ENCODE assay signal across 1 cellular context in the genomic region with DNA sequence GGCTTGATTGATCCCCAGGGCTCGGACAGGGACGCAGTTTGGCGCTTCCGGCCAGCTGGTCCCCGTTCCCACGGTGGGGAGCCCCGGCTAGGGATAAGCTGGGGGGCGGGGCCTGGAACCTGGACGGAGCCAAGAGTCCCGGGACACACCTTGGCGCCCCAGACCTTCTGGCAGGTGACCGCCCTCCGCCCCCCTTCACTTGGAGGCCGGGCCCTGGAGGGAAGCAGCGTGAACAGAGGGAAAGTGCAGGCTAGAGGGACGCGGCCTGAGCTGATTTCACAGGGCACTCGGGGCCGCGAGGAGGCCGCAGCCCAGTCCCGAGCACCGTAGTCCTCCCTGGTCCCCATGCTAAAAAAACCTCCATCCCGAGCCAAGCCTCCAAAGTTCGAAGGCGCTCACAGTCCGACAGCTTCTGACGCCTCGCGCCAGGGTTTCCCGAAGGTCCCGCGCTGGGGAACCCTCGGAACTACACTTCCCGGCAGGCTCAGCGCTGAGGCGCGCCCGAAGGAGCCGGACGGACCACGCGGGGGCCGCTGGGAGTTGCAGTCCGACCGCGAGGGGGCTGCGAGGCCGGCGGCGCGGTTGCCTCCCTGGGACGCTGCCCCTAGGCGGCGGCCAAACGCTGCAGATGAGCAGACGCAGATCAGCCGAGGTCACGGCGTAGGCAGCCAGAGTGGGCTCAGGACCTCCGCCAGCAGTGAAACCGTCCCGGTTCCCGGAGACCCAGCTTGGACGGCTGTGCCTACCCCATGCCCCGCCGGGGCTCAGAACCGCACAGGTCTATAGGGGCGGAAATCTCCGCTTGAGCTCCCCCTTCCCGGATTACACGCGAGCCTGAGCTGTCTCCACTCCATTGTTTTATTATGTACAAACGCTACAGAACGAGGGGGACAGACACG.
TF ChIP-seq lines count a peak whose summit lies in the region.

A gene with protein sequence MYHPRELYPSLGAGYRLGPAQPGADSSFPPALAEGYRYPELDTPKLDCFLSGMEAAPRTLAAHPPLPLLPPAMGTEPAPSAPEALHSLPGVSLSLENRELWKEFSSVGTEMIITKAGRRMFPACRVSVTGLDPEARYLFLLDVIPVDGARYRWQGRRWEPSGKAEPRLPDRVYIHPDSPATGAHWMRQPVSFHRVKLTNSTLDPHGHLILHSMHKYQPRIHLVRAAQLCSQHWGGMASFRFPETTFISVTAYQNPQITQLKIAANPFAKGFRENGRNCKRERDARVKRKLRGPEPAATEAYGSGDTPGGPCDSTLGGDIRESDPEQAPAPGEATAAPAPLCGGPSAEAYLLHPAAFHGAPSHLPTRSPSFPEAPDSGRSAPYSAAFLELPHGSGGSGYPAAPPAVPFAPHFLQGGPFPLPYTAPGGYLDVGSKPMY (minus strand): TSS at position 451 of the 899 bp plus-strand sequence. CDS start 731 bp downstream, outside the sequence.

TF ChIP-seq in GM12878, 131 proteins besides CTCF, POLR2A, EP300 and RAD21 (continued from another document):
- TF ChIP-seq, protein P1, sequence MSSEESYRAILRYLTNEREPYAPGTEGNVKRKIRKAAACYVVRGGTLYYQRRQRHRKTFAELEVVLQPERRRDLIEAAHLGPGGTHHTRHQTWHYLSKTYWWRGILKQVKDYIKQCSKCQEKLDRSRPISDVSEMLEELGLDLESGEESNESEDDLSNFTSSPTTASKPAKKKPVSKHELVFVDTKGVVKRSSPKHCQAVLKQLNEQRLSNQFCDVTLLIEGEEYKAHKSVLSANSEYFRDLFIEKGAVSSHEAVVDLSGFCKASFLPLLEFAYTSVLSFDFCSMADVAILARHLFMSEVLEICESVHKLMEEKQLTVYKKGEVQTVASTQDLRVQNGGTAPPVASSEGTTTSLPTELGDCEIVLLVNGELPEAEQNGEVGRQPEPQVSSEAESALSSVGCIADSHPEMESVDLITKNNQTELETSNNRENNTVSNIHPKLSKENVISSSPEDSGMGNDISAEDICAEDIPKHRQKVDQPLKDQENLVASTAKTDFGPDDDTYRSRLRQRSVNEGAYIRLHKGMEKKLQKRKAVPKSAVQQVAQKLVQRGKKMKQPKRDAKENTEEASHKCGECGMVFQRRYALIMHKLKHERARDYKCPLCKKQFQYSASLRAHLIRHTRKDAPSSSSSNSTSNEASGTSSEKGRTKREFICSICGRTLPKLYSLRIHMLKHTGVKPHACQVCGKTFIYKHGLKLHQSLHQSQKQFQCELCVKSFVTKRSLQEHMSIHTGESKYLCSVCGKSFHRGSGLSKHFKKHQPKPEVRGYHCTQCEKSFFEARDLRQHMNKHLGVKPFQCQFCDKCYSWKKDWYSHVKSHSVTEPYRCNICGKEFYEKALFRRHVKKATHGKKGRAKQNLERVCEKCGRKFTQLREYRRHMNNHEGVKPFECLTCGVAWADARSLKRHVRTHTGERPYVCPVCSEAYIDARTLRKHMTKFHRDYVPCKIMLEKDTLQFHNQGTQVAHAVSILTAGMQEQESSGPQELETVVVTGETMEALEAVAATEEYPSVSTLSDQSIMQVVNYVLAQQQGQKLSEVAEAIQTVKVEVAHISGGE (CRISPR knock-in tag; IDR thresholded peaks at IDR 0.05): no peak
- peak; percentile 72; the same call in 1 of the 2 replicates for TF ChIP-seq NR2C1 (IDR thresholded peaks at IDR 0.05)
- TF ChIP-seq TBL1XR1 (IDR thresholded peaks at IDR 0.05; ENCODE audit: low read depth, low read length): no peak
- TF ChIP-seq, protein P2, sequence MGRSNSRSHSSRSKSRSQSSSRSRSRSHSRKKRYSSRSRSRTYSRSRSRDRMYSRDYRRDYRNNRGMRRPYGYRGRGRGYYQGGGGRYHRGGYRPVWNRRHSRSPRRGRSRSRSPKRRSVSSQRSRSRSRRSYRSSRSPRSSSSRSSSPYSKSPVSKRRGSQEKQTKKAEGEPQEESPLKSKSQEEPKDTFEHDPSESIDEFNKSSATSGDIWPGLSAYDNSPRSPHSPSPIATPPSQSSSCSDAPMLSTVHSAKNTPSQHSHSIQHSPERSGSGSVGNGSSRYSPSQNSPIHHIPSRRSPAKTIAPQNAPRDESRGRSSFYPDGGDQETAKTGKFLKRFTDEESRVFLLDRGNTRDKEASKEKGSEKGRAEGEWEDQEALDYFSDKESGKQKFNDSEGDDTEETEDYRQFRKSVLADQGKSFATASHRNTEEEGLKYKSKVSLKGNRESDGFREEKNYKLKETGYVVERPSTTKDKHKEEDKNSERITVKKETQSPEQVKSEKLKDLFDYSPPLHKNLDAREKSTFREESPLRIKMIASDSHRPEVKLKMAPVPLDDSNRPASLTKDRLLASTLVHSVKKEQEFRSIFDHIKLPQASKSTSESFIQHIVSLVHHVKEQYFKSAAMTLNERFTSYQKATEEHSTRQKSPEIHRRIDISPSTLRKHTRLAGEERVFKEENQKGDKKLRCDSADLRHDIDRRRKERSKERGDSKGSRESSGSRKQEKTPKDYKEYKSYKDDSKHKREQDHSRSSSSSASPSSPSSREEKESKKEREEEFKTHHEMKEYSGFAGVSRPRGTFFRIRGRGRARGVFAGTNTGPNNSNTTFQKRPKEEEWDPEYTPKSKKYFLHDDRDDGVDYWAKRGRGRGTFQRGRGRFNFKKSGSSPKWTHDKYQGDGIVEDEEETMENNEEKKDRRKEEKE (IDR thresholded peaks at IDR 0.05): no peak
- TF ChIP-seq POLR2AphosphoS2 (IDR thresholded peaks at IDR 0.05; ENCODE audit: low read depth, low read length): peak; percentile 65; the same call in 1 of the 2 replicates
- peak; percentile 82 for TF ChIP-seq BACH1 (IDR thresholded peaks at IDR 0.05; ENCODE audit: borderline replicate concordance)
- no peak for TF ChIP-seq YBX1 (IDR thresholded peaks at IDR 0.05)
- TF ChIP-seq TCF7 (IDR thresholded peaks at IDR 0.05; ENCODE audit: borderline replicate concordance): no peak
- TF ChIP-seq YY1 (IDR thresholded peaks at IDR 0.05; ENCODE audit: low read depth, low read length): peak; percentile 83
- TF ChIP-seq DPF2 (IDR thresholded peaks at IDR 0.05): peak; percentile 14; the same call in 1 of the 2 replicates
- TF ChIP-seq SUPT20H (IDR thresholded peaks at IDR 0.05; ENCODE audit: borderline replicate concordance, control insufficient read depth, low read depth, low read length): no peak
- TF ChIP-seq HDGF (IDR thresholded peaks at IDR 0.05): no peak
- no peak for TF ChIP-seq RBBP5 (conservative IDR thresholded peaks at IDR 0.05)
- TF ChIP-seq BHLHE40 (IDR thresholded peaks at IDR 0.05; ENCODE audit: borderline replicate concordance in 1 of 2, low read depth in 2 of 2, low read length in 1 of 2): peak; percentile 41 to 51; a peak in 3 of 4 replicates
- TF ChIP-seq RAD51 (IDR thresholded peaks at IDR 0.05): no peak
- TF ChIP-seq SMAD1 (IDR thresholded peaks at IDR 0.05; ENCODE audit: low read depth, partially characterized antibody): no peak
- TF ChIP-seq IRF4 (IDR thresholded peaks at IDR 0.05; ENCODE audit: low read depth, low read length): no peak
- TF ChIP-seq, protein P3, sequence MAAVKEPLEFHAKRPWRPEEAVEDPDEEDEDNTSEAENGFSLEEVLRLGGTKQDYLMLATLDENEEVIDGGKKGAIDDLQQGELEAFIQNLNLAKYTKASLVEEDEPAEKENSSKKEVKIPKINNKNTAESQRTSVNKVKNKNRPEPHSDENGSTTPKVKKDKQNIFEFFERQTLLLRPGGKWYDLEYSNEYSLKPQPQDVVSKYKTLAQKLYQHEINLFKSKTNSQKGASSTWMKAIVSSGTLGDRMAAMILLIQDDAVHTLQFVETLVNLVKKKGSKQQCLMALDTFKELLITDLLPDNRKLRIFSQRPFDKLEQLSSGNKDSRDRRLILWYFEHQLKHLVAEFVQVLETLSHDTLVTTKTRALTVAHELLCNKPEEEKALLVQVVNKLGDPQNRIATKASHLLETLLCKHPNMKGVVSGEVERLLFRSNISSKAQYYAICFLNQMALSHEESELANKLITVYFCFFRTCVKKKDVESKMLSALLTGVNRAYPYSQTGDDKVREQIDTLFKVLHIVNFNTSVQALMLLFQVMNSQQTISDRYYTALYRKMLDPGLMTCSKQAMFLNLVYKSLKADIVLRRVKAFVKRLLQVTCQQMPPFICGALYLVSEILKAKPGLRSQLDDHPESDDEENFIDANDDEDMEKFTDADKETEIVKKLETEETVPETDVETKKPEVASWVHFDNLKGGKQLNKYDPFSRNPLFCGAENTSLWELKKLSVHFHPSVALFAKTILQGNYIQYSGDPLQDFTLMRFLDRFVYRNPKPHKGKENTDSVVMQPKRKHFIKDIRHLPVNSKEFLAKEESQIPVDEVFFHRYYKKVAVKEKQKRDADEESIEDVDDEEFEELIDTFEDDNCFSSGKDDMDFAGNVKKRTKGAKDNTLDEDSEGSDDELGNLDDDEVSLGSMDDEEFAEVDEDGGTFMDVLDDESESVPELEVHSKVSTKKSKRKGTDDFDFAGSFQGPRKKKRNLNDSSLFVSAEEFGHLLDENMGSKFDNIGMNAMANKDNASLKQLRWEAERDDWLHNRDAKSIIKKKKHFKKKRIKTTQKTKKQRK (IDR thresholded peaks at IDR 0.05; ENCODE audit: low read depth, low read length): no peak
